In the genomic region with DNA sequence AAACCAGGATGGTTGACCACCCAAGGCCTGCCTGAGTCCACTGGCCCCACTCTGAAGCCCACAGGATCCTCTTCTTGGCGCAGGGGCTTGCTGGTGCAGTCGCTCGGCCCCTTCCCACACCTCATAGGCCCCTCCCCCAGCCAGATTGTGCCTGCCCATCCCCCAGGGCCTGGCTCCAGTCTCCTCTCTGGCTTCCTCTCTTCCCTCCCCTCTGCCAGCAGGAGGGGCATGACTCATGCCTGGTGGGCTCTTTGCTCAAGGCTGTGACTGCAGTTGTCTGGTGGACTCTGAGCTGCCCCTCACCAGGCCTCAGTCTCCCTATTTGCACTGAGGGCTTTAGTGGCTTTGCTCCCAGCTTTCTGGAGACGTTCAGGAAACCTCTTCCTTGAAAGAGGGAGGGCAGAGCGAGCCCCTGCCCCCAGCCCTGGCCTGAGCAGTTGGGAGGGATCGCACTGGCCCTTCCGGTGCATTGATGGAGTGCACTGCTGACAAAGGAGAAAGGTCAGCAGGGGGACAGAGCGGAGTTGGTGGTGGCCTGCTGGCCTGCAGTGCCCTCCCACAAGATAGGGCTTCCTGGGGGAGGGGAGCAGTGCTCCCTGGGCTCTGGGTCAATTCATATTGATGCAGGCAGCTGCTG, we compare ENCODE assay signal across 10 cellular contexts.
DNase-seq lines count a peak whose midpoint lies in the region; ATAC-seq and TF ChIP-seq lines count a peak whose summit lies in the region.
"Had no signal": no experiment of that assay in that cellular context is flagged by ENCODE, and none has a peak within 500 bp of the region (broad histone marks: within the 10 kb centered on the region; RNA-seq: fewer than 3 reads in every experiment).

No MANE protein-coding gene starts in this region.

- H3K36me3 Mint-ChIP-seq in activated naive CD4-positive, alpha-beta T cell treated with anti-CD3 and anti-CD28 coated beads, Interleukin-2, amount 10 ng/mL, durations not matched to agents 7 days and 5 days = no peaks in the 10 kb centered on the region
- H3K36me3 Mint-ChIP-seq: CD8-positive, alpha-beta T cell had no signal

- H3K4me3 ChIP-seq in Jurkat, Clone E6-1 (ENCODE audit: low read length) = peak overlapping the region; percentile 38
- H3K4me3 ChIP-seq in astrocyte of the spinal cord (ENCODE audit: low read depth, low read length) = no peak overlapping the region
- H3K4me3 ChIP-seq: coronary artery had no signal

- TF ChIP-seq CTCF in astrocyte of the spinal cord (IDR thresholded peaks at IDR 0.05; ENCODE audit: low read depth, low read length) = peak; percentile 14

- peaks cover 6% of the 10 kb centered on the region for H3K4me1 Mint-ChIP-seq in activated naive CD4-positive, alpha-beta T cell treated with anti-CD3 and anti-CD28 coated beads, Interleukin-2, amount 10 ng/mL, durations not matched to agents 7 days and 5 days

- H3K27ac Mint-ChIP-seq in activated naive CD4-positive, alpha-beta T cell treated with anti-CD3 and anti-CD28 coated beads, Interleukin-2, amount 10 ng/mL, durations not matched to agents 7 days and 5 days = no peak overlapping the region
- H3K27ac Mint-ChIP-seq: CD8-positive, alpha-beta T cell had no signal

- DNase-seq in A172 (ENCODE audit: low spot score) (peak; percentile 69), astrocyte of the spinal cord (ENCODE audit: low read depth, low spot score) (peak; percentile 73), left lobe of liver (ENCODE audit: low spot score) (no peak)
- peak; percentile 77 for DNase-seq in Jurkat, Clone E6-1 (ENCODE audit: low read depth, low spot score)
- DNase-seq in activated naive CD4-positive, alpha-beta T cell treated with anti-CD3 and anti-CD28 coated beads, Interleukin-2, amount 10 ng/mL, durations not matched to agents 7 days and 5 days = no peak
- DNase-seq: CD8-positive, alpha-beta T cell had no signal

- H3K9me3 Mint-ChIP-seq in activated naive CD4-positive, alpha-beta T cell treated with anti-CD3 and anti-CD28 coated beads, Interleukin-2, amount 10 ng/mL, durations not matched to agents 7 days and 5 days = no peaks in the 10 kb centered on the region
- H3K9me3 Mint-ChIP-seq: CD8-positive, alpha-beta T cell had no signal

- H3K4me3 Mint-ChIP-seq in activated naive CD4-positive, alpha-beta T cell treated with anti-CD3 and anti-CD28 coated beads, Interleukin-2, amount 10 ng/mL, durations not matched to agents 7 days and 5 days = no peak overlapping the region
- H3K4me3 Mint-ChIP-seq: CD8-positive, alpha-beta T cell had no signal

- peaks cover 8% of the 10 kb centered on the region for H3K27me3 Mint-ChIP-seq in activated naive CD4-positive, alpha-beta T cell treated with anti-CD3 and anti-CD28 coated beads, Interleukin-2, amount 10 ng/mL, durations not matched to agents 7 days and 5 days

- CTCF ChIA-PET in activated naive CD4-positive, alpha-beta T cell treated with anti-CD3 and anti-CD28 coated beads, Interleukin-2, amount 10 ng/mL, durations not matched to agents 7 days and 5 days (lab: Charles Lee) = no interaction called here

- ATAC-seq in left lobe of liver (peak; percentile 3), HG02763 (IDR thresholded peaks at IDR 0.05; ENCODE audit: unreplicated experiment) (no peak), GM21423 (IDR thresholded peaks at IDR 0.05; ENCODE audit: unreplicated experiment) (no peak), GM21390 (IDR thresholded peaks at IDR 0.05; ENCODE audit: unreplicated experiment) (no peak)
- ATAC-seq: CD8-positive, alpha-beta T cell had no signal

- in situ Hi-C loops in astrocyte of the spinal cord (cut with HindIII; ENCODE audit: low sequenced_read_pairs) = no loop called here

Comparison
In these comparisons a context has a peak if more than half of its experiments do, and no peak if none do; other contexts are left out.
1. DNase-seq: peak in A172 (single experiment), Jurkat, Clone E6-1 (single experiment) and astrocyte of the spinal cord (single experiment); none in left lobe of liver (single experiment) and activated naive CD4-positive, alpha-beta T cell treated with anti-CD3 and anti-CD28 coated beads, Interleukin-2, amount 10 ng/mL, durations not matched to agents 7 days and 5 days (single experiment).